In the genomic region with DNA sequence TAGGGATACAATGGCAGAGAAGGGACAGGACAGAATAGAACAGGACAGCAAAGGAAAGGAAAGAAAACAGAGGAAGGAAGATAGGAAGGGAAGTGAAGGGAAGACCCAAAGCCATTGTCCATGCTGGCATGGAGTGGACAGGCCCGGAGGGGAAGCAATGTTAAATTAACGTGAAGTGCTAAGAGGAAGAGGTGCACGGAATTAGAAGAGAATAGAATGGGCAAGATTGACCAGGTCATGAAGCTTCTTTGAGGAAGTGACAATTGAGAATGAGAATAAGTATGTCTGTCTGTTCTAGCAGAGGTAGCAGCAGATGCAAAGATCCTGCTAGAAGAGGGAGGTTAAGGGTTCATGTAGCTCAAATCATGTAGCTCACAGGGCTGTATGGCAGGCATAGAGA, we compare ENCODE assay signal across 24 cellular contexts.
"Had no signal": no experiment of that assay in that cellular context is flagged by ENCODE, and none has a peak within 500 bp of the region (broad histone marks: within the 10 kb centered on the region; RNA-seq: fewer than 3 reads in every experiment).

No MANE protein-coding gene starts in this region.

- H3K27me3 ChIP-seq: adrenal gland, body of pancreas, breast epithelium, SJCRH30 had no signal

- H3K27ac Mint-ChIP-seq: activated CD4-positive, alpha-beta T cell treated with anti-CD3 and anti-CD28 coated beads, Interleukin-2, amount 10 ng/mL, durations not matched to agents 24 days and 14 days; activated CD8-positive, alpha-beta T cell treated with anti-CD3 and anti-CD28 coated beads for 36 hours; activated naive CD4-positive, alpha-beta T cell treated with anti-CD3 and anti-CD28 coated beads, Interleukin-2, amount 50 U/mL, for 72 hours; activated T-helper 2 cell treated with anti-CD3 and anti-CD28 coated beads, Interferon-gamma antibody, Interleukin-2, Interleukin-4, amounts not matched to agents 10 μg/mL and 5 μg/mL and 100 μg/mL, durations not matched to agents 14 hours and 24 hours and 36 hours had no signal

- H3K9me3 Mint-ChIP-seq: activated CD8-positive, alpha-beta T cell treated with anti-CD3 and anti-CD28 coated beads for 36 hours; activated naive CD4-positive, alpha-beta T cell treated with anti-CD3 and anti-CD28 coated beads, Interleukin-2, amount 50 U/mL, for 72 hours; activated T-helper 2 cell treated with anti-CD3 and anti-CD28 coated beads, Interferon-gamma antibody, Interleukin-2, Interleukin-4, amounts not matched to agents 10 μg/mL and 5 μg/mL and 100 μg/mL, durations not matched to agents 14 hours and 24 hours and 36 hours had no signal

- H3K4me1 Mint-ChIP-seq: activated CD4-positive, alpha-beta T cell treated with anti-CD3 and anti-CD28 coated beads, Interleukin-2, amount 10 ng/mL, durations not matched to agents 24 days and 14 days had no signal

- H3K4me1 ChIP-seq: adrenal gland, body of pancreas, breast epithelium, SJCRH30 had no signal

- H3K9me3 ChIP-seq: adrenal gland, body of pancreas, breast epithelium, SJCRH30 had no signal

- ATAC-seq: activated CD8-positive, alpha-beta T cell treated with anti-CD3 and anti-CD28 coated beads for 36 hours; activated naive CD4-positive, alpha-beta T cell treated with anti-CD3 and anti-CD28 coated beads, Interleukin-2, amount 50 U/mL, for 72 hours; body of pancreas; K562; Panc1 had no signal

- H3K27ac ChIP-seq: adrenal gland, body of pancreas, breast epithelium, SJCRH30, SK-N-MC had no signal

- H3K4me3 Mint-ChIP-seq: activated CD4-positive, alpha-beta T cell treated with anti-CD3 and anti-CD28 coated beads, Interleukin-2, amount 10 ng/mL, durations not matched to agents 24 days and 14 days; activated CD8-positive, alpha-beta T cell treated with anti-CD3 and anti-CD28 coated beads for 36 hours had no signal

- H3K4me3 ChIP-seq: adrenal gland, body of pancreas, breast epithelium, K562, SJCRH30, SK-N-MC had no signal

- H3K36me3 ChIP-seq: adrenal gland, breast epithelium, SJCRH30 had no signal

- H3K36me3 Mint-ChIP-seq: activated naive CD4-positive, alpha-beta T cell treated with anti-CD3 and anti-CD28 coated beads, Interleukin-2, amount 50 U/mL, for 72 hours had no signal

- DNase-seq: activated CD4-positive, alpha-beta T cell treated with anti-CD3 and anti-CD28 coated beads, Interleukin-2, amount 10 ng/mL, durations not matched to agents 24 days and 14 days; activated CD4-positive, alpha-beta T cell treated with anti-CD3 and anti-CD28 coated beads, Interleukin-2, amount 50 U/mL, for 4 hours; activated CD8-positive, alpha-beta T cell treated with anti-CD3 and anti-CD28 coated beads for 36 hours; activated gamma-delta T cell; activated naive CD4-positive, alpha-beta T cell treated with Interleukin-2 at 50 U/mL for 16 hours; activated T-cell treated with anti-CD3 and anti-CD28 coated beads, Interleukin-2, amount 50 U/mL, for 1 hour; adrenal gland; body of pancreas; NCI-H1105; NCI-H1436; NCI-H1694; NCI-H1930; NCI-H2081 treated with DMSO at 0.1 percent for 48 hours; NCI-H226; NCI-H524 treated with DMSO at 0.1 percent for 48 hours; SHP77; SJCRH30; T1000 had no signal
